ENCODE assay signal across 1 cellular context in genomic region chr7:34739651-34740300, GRCh38.
TF ChIP-seq lines count a peak whose summit lies in the region.

No MANE protein-coding gene starts in this region.

TF ChIP-seq in GM23338, 12 proteins besides CTCF, POLR2A, EP300 and RAD21 (continued from another document):
- TF ChIP-seq ZNF331 (CRISPR knock-in tag; IDR thresholded peaks at IDR 0.05; ENCODE audit: low read depth) (no peak), CREB1 (CRISPR knock-in tag; IDR thresholded peaks at IDR 0.05; ENCODE audit: low read depth) (no peak), JUNB (IDR thresholded peaks at IDR 0.05; ENCODE audit: unreplicated experiment) (no peak), POLR2AphosphoS5 (IDR thresholded peaks at IDR 0.05; ENCODE audit: low read depth) (no peak), NANOG (IDR thresholded peaks at IDR 0.05; ENCODE audit: borderline replicate concordance) (no peak)
- TF ChIP-seq, protein P1, sequence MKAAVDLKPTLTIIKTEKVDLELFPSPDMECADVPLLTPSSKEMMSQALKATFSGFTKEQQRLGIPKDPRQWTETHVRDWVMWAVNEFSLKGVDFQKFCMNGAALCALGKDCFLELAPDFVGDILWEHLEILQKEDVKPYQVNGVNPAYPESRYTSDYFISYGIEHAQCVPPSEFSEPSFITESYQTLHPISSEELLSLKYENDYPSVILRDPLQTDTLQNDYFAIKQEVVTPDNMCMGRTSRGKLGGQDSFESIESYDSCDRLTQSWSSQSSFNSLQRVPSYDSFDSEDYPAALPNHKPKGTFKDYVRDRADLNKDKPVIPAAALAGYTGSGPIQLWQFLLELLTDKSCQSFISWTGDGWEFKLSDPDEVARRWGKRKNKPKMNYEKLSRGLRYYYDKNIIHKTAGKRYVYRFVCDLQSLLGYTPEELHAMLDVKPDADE (IDR thresholded peaks at IDR 0.05), result no peak
TF ChIP-seq in GM23338: peak in this region for 0.
